In the genomic region with DNA sequence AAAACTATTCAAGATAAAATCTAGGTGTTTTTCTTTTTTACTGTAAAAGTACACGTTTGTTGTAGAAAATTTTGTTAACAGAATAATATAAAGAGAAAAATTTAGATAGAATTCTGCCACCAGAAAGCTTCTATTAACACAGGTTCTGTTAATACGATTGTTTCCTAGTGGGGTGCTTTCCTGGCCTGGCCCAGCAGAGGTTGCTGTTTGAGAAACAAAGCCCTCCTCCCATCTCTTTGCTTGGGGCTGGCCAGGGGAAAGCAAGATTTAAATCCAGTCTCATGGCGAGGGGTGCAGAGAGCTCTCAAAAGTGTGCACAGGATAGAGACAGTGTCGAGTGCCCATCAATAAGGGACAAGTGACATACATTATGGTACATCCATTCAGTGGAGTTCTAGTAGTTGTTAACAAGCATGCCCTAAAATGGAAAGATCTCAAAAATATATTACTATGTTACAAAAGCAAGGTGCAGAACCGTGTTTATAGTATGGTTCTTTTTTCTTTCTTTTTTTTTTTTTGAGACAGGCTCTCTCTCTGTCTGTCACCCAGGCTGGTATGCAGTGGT, we compare ENCODE assay signal across 9 cellular contexts. TPM values are rescaled to one million over a fixed set of nuclear protein-coding genes. Genes with fewer than 3 reads are reported as not detected.
DNase-seq lines count a peak whose midpoint lies in the region; ATAC-seq, FAIRE-seq and TF ChIP-seq lines count a peak whose summit lies in the region.
"Had no signal": no experiment of that assay in that cellular context is flagged by ENCODE, and none has a peak within 500 bp of the region (broad histone marks: within the 10 kb centered on the region; RNA-seq: fewer than 3 reads in every experiment).

No MANE protein-coding gene starts in this region.

- H3K4me1 ChIP-seq in transverse colon, result no peaks in the 10 kb centered on the region

- DNase-seq in activated naive CD4-positive, alpha-beta T cell treated with anti-CD3 and anti-CD28 coated beads for 36 hours, result peak; percentile 16
- no peak for DNase-seq in activated naive CD4-positive, alpha-beta T cell treated with anti-CD3 and anti-CD28 coated beads, Interleukin-2, amount 50 U/mL, for 16 hours
- DNase-seq in HuH-7 (ENCODE audit: low spot score) (peak; percentile 62), bronchial epithelial cell (ENCODE audit: low read depth) (no peak), transverse colon (peak; percentile 20), AG08396 (ENCODE audit: low spot score) (no peak)
- no peak for DNase-seq in T-helper 2 cell treated with Interferon-gamma antibody and Interleukin-4, amounts not matched to agents 5 μg/mL and 100 μg/mL, for 36 hours (ENCODE audit: low spot score)
- DNase-seq: central memory CD4-positive, alpha-beta T cell had no signal

- TF ChIP-seq EP300 in transverse colon (IDR thresholded peaks at IDR 0.05; ENCODE audit: low read depth), result no peak

- H3K27me3 Mint-ChIP-seq in activated naive CD4-positive, alpha-beta T cell treated with anti-CD3 and anti-CD28 coated beads for 36 hours (ENCODE audit: low read depth), result peaks cover 6% of the 10 kb centered on the region
- peaks cover 12% of the 10 kb centered on the region for H3K27me3 Mint-ChIP-seq in T-helper 2 cell treated with Interferon-gamma antibody and Interleukin-4, amounts not matched to agents 5 μg/mL and 100 μg/mL, for 36 hours (ENCODE audit: low read depth)

- H3K9me3 ChIP-seq in transverse colon, result no peaks in the 10 kb centered on the region

- intact Hi-C loops in activated naive CD4-positive, alpha-beta T cell treated with anti-CD3 and anti-CD28 coated beads for 36 hours (cut with micrococcal nuclease), result no loop called here
- intact Hi-C loops in transverse colon (cut with DNase I; ENCODE audit: low total_unique reads), result no loop called here

- H3K36me3 Mint-ChIP-seq in activated naive CD4-positive, alpha-beta T cell treated with anti-CD3 and anti-CD28 coated beads for 36 hours (ENCODE audit: low read depth), result no peaks in the 10 kb centered on the region
- no peaks in the 10 kb centered on the region for H3K36me3 Mint-ChIP-seq in T-helper 2 cell treated with Interferon-gamma antibody and Interleukin-4, amounts not matched to agents 5 μg/mL and 100 μg/mL, for 36 hours (ENCODE audit: low read depth)

- no peak for ATAC-seq in HG03097 (IDR thresholded peaks at IDR 0.05; ENCODE audit: low FRiP score, unreplicated experiment)

- no peaks in the 10 kb centered on the region for H3K4me1 Mint-ChIP-seq in activated naive CD4-positive, alpha-beta T cell treated with anti-CD3 and anti-CD28 coated beads for 36 hours (ENCODE audit: low read depth)
- H3K4me1 Mint-ChIP-seq in T-helper 2 cell treated with Interferon-gamma antibody and Interleukin-4, amounts not matched to agents 5 μg/mL and 100 μg/mL, for 36 hours (ENCODE audit: low read depth), result no peaks in the 10 kb centered on the region

- in situ Hi-C loops in transverse colon (cut with MboI; ENCODE audit: low pct_ligation_motif_present in 1 of 4, low pct_unique_long_range_greater_than_20kb in 1 of 4, low sequenced_read_pairs in 3 of 4), result loop anchor here in 1 of 4 donors (25.0 kb wide), 1 partner anchor 136 kb away; no protein-coding TSS in a partner anchor

- H3K27ac Mint-ChIP-seq in activated naive CD4-positive, alpha-beta T cell treated with anti-CD3 and anti-CD28 coated beads for 36 hours, result no peak overlapping the region
- H3K27ac Mint-ChIP-seq in T-helper 2 cell treated with Interferon-gamma antibody and Interleukin-4, amounts not matched to agents 5 μg/mL and 100 μg/mL, for 36 hours, result no peak overlapping the region

- H3K36me3 ChIP-seq in bronchial epithelial cell (ENCODE audit: control insufficient read depth, insufficient read depth, low read length), result no peaks in the 10 kb centered on the region
- no peaks in the 10 kb centered on the region for H3K36me3 ChIP-seq in transverse colon

- H3K4me3 Mint-ChIP-seq in activated naive CD4-positive, alpha-beta T cell treated with anti-CD3 and anti-CD28 coated beads for 36 hours, result no peak overlapping the region
- no peak overlapping the region for H3K4me3 Mint-ChIP-seq in T-helper 2 cell treated with Interferon-gamma antibody and Interleukin-4, amounts not matched to agents 5 μg/mL and 100 μg/mL, for 36 hours

- H3K27ac ChIP-seq in transverse colon, result no peak overlapping the region

- CTCF ChIA-PET in activated naive CD4-positive, alpha-beta T cell treated with anti-CD3 and anti-CD28 coated beads for 36 hours (lab: Charles Lee), result interaction anchor here (0.8 to 10.4 kb wide), 4 partner anchors 38 to 182 kb away, joined by 3 to 211 read pairs (median 4); no protein-coding TSS in a partner anchor

- 60 to 70% methylated on average over 5 of the region's 5 CpGs for WGBS in transverse colon (ENCODE audit: low coverage in 1 of 2), 2 donors

- no peak for TF ChIP-seq POLR2A in transverse colon (IDR thresholded peaks at IDR 0.05)

- H3K27me3 ChIP-seq in bronchial epithelial cell (ENCODE audit: control insufficient read depth, insufficient read depth, low read length) (no peaks in the 10 kb centered on the region), transverse colon (no peaks in the 10 kb centered on the region)

- H3K9me3 Mint-ChIP-seq in activated naive CD4-positive, alpha-beta T cell treated with anti-CD3 and anti-CD28 coated beads for 36 hours, result no peaks in the 10 kb centered on the region
- no peaks in the 10 kb centered on the region for H3K9me3 Mint-ChIP-seq in T-helper 2 cell treated with Interferon-gamma antibody and Interleukin-4, amounts not matched to agents 5 μg/mL and 100 μg/mL, for 36 hours

- FAIRE-seq in bronchial epithelial cell (lab: Jason Lieb, UNC), result no peak

- no peak overlapping the region for H3K4me3 ChIP-seq in bronchial epithelial cell (ENCODE audit: low read depth, low read length)
- no peak overlapping the region for H3K4me3 ChIP-seq in transverse colon

- peak; percentile 37 for TF ChIP-seq CTCF in bronchial epithelial cell (IDR thresholded peaks at IDR 0.05; ENCODE audit: insufficient read depth, low read length, severe bottlenecking)
- TF ChIP-seq CTCF in transverse colon (IDR thresholded peaks at IDR 0.05), result peak in 1 of 5 experiments; percentile 4

RNA-seq across cellular contexts. Expression of a gene that starts 14.6 kb away (rescaled TPM):
- total RNA-seq in activated naive CD4-positive, alpha-beta T cell treated with anti-CD3 and anti-CD28 coated beads for 36 hours, result 10 to 100 TPM; 15.0 to 15.7 TPM
- 58.2 and 78.7 TPM in 2 replicates for total RNA-seq in bronchial epithelial cell
- 10 to 100 TPM; 19.3 to 44.6 (median 30.7) TPM for total RNA-seq in transverse colon

RNA-seq across cellular contexts. Expression of a gene that starts 22.4 kb away (rescaled TPM):
- not detected for total RNA-seq in activated naive CD4-positive, alpha-beta T cell treated with anti-CD3 and anti-CD28 coated beads for 36 hours
- total RNA-seq in bronchial epithelial cell, result not detected in 2 replicates
- under 1 TPM in 1 of 4 donors, not detected in 3; 0.32 TPM for total RNA-seq in transverse colon

Comparison
In these comparisons a context has a peak if more than half of its experiments do, and no peak if none do; other contexts are left out.
1. DNase-seq: peak in activated naive CD4-positive, alpha-beta T cell treated with anti-CD3 and anti-CD28 coated beads for 36 hours (single experiment), HuH-7 (single experiment) and transverse colon (single experiment); none in activated naive CD4-positive, alpha-beta T cell treated with anti-CD3 and anti-CD28 coated beads, Interleukin-2, amount 50 U/mL, for 16 hours (single experiment), bronchial epithelial cell (single experiment), AG08396 (single experiment) and T-helper 2 cell treated with Interferon-gamma antibody and Interleukin-4, amounts not matched to agents 5 μg/mL and 100 μg/mL, for 36 hours (single experiment).